13 cellular contexts compared by ENCODE assay signal in genomic region chr17:57035971-57036481, GRCh38. TPM values are rescaled to one million over a fixed set of nuclear protein-coding genes. Genes with fewer than 3 reads are reported as not detected.
DNase-seq lines count a peak whose midpoint lies in the region; ATAC-seq, FAIRE-seq and TF ChIP-seq lines count a peak whose summit lies in the region.
"Had no signal": no experiment of that assay in that cellular context is flagged by ENCODE, and none has a peak within 500 bp of the region (broad histone marks: within the 10 kb centered on the region; RNA-seq: fewer than 3 reads in every experiment).

No MANE protein-coding gene starts in this region.

- intact Hi-C loops in PC-9 (cut with micrococcal nuclease; ENCODE audit: unreplicated experiment) = no loop called here
- intact Hi-C loops in stomach (cut with DNase I; ENCODE audit: low total_unique reads) = no loop called here

- H3K4me3 ChIP-seq in PC-9 (no peak overlapping the region; the same call in 1 of the 2 replicates), hepatocyte (no peak overlapping the region), stomach (no peak overlapping the region)
- H3K4me3 ChIP-seq: skin epidermis had no signal

- no peaks in the 10 kb centered on the region for H3K27me3 ChIP-seq in PC-9 (ENCODE audit: insufficient read depth, low read depth)
- H3K27me3 ChIP-seq in hepatocyte = peaks cover 3% of the 10 kb centered on the region
- no peaks in the 10 kb centered on the region for H3K27me3 ChIP-seq in stomach
- H3K27me3 ChIP-seq: adrenal gland had no signal

- peaks cover 21% of the 10 kb centered on the region for H3F3A ChIP-seq in PC-9 (ENCODE audit: insufficient read depth, low read depth)

- 70% methylated on average over 4 of the region's 4 CpGs for WGBS in hepatocyte (ENCODE audit: low lambda C conversion rate, missing lambda C conversion rate)
- 20 to 40% (median 25%) methylated on average over 4 of the region's 4 CpGs for WGBS in stomach, 5 donors

- H3K36me3 ChIP-seq in PC-9 (ENCODE audit: low read depth) = no peaks in the 10 kb centered on the region
- no peaks in the 10 kb centered on the region for H3K36me3 ChIP-seq in hepatocyte (replicated peaks; ENCODE audit: insufficient read depth, low read depth)
- no peaks in the 10 kb centered on the region for H3K36me3 ChIP-seq in stomach
- H3K36me3 ChIP-seq: adrenal gland had no signal

- H3K9me3 ChIP-seq in PC-9 (ENCODE audit: insufficient read depth, low read depth) (no peaks in the 10 kb centered on the region), hepatocyte (ENCODE audit: low read depth) (no peaks in the 10 kb centered on the region), stomach (no peaks in the 10 kb centered on the region)
- H3K9me3 ChIP-seq: adrenal gland had no signal

- ATAC-seq in GM21619 (IDR thresholded peaks at IDR 0.05; ENCODE audit: unreplicated experiment) = no peak

- H2AFZ ChIP-seq in PC-9 (peak overlapping the region; percentile 24), hepatocyte (peak overlapping the region; percentile 19)

- H4K20me1 ChIP-seq in PC-9 (ENCODE audit: insufficient read depth) (no peaks in the 10 kb centered on the region), hepatocyte (ENCODE audit: insufficient read depth, poor library complexity, severe bottlenecking) (no peaks in the 10 kb centered on the region)

- CTCF ChIA-PET in PC-9 (lab: Charles Lee) = no interaction called here

- POLR2A ChIA-PET in PC-9 (lab: Charles Lee; ENCODE audit: unreplicated experiment) = no interaction called here

- H3K27ac ChIP-seq in PC-9 (peak overlapping the region; percentile 15; the same call in 1 of the 2 replicates), hepatocyte (peak overlapping the region; percentile 30), stomach (peak overlapping the region; percentile 74 to 86 (median 83))
- H3K27ac ChIP-seq: adrenal gland had no signal

- no peaks in the 10 kb centered on the region for H3K79me2 ChIP-seq in PC-9 (ENCODE audit: low read depth)
- H3K79me2 ChIP-seq in hepatocyte = no peaks in the 10 kb centered on the region

- TF ChIP-seq EP300 in stomach (IDR thresholded peaks at IDR 0.05) = no peak

- no peak for FAIRE-seq in HTR-8/SVneo (lab: Jason Lieb, UNC)

- TF ChIP-seq POLR2A in stomach (IDR thresholded peaks at IDR 0.05) = no peak

- H3K4me2 ChIP-seq in PC-9 (peak overlapping the region; percentile 71), hepatocyte (peak overlapping the region; percentile 27)

- TF ChIP-seq CTCF in PC-9 (conservative IDR thresholded peaks at IDR 0.05) (no peak), hepatocyte (IDR thresholded peaks at IDR 0.05; ENCODE audit: poor library complexity) (no peak), stomach (IDR thresholded peaks at IDR 0.05) (no peak)

- DNase-seq in NCI-H1436 (lab: John Stamatoyannopoulos, UW) (peak; percentile 85), PC-9 (peak in 1 of 2 experiments; percentile 74), hepatocyte (ENCODE audit: low spot score) (no peak), stomach (peak; percentile 83), HTR-8/SVneo (ENCODE audit: insufficient read length, low spot score) (no peak)
- DNase-seq in activated T-cell treated with anti-CD3 and anti-CD28 coated beads, Interleukin-2, amount 50 U/mL, for 1 hour = no peak
- no peak for DNase-seq in activated CD4-positive, alpha-beta T cell treated with anti-CD3 and anti-CD28 coated beads for 4 hours
- DNase-seq: activated CD4-positive, alpha-beta memory T cell treated with anti-CD3 and anti-CD28 coated beads, Interleukin-2, amount 10 ng/mL, durations not matched to agents 7 days and 5 days; DMS53; erythroblast had no signal

- BruUV-seq in PC-9 (replicated peaks; lab: Mats Ljungman, UMichigan) = no TSS peak

- H3K9me2 ChIP-seq in PC-9 (ENCODE audit: insufficient read depth) (no peaks in the 10 kb centered on the region), hepatocyte (replicated peaks; ENCODE audit: insufficient read depth) (no peaks in the 10 kb centered on the region)

- H3K4me1 ChIP-seq in PC-9 (replicated peaks; ENCODE audit: insufficient read depth) (peaks cover 61% of the 10 kb centered on the region), hepatocyte (ENCODE audit: insufficient read depth) (peaks cover 9% of the 10 kb centered on the region), stomach (peaks cover 10 to 63% (median 41%) of the 10 kb centered on the region in 4 donors)
- H3K4me1 ChIP-seq: adrenal gland had no signal

RNA-seq across cellular contexts. Expression of gene AKAP1, which starts 49.0 kb away (rescaled TPM):
- total RNA-seq in PC-9 (2021) = 29.8 and 34.9 TPM in 2 replicates
- total RNA-seq in hepatocyte = 46.7 and 59.1 TPM in 2 replicates
- 28.0 and 33.0 TPM in 2 replicates for polyA plus RNA-seq in hepatocyte
- total RNA-seq in stomach = 100 to 1,000 TPM in 3 of 5 donors, 10 to 100 TPM in 2; 49.6 to 348 (median 127) TPM
- 10 to 100 TPM in 1 of 3 donors, 1 to 10 TPM in 2; 6.6 to 26.2 (median 8.2) TPM for polyA plus RNA-seq in stomach

RNA-seq across cellular contexts. Expression of gene SCPEP1, which starts 58.1 kb away (rescaled TPM):
- 17.4 and 19.4 TPM in 2 replicates for total RNA-seq in PC-9 (2021)
- total RNA-seq in hepatocyte = 68.3 and 81.2 TPM in 2 replicates
- 86.7 and 90.5 TPM in 2 replicates for polyA plus RNA-seq in hepatocyte
- 10 to 100 TPM in 4 of 5 donors, 1 to 10 TPM in 1; 6.7 to 51.9 (median 46.0) TPM for total RNA-seq in stomach
- 10 to 100 TPM; 24.1 to 74.9 (median 25.7) TPM for polyA plus RNA-seq in stomach

Comparison
In these comparisons a context has a peak if more than half of its experiments do, and no peak if none do; other contexts are left out.
1. DNase-seq: peak in NCI-H1436 (single experiment) and stomach (single experiment); none in hepatocyte (single experiment), activated T-cell treated with anti-CD3 and anti-CD28 coated beads, Interleukin-2, amount 50 U/mL, for 1 hour (single experiment), HTR-8/SVneo (single experiment) and activated CD4-positive, alpha-beta T cell treated with anti-CD3 and anti-CD28 coated beads for 4 hours (0 of 2).
2. H3K27ac ChIP-seq: peak in every context shown above with its lines; median percentile 83 in stomach; 30 in hepatocyte; 15 in PC-9.